7 cellular contexts compared by ENCODE assay signal in genomic region chr4:121726642-121727268, GRCh38. TPM values are rescaled to one million over a fixed set of nuclear protein-coding genes. Genes with fewer than 3 reads are reported as not detected.
DNase-seq lines count a peak whose midpoint lies in the region; ATAC-seq and TF ChIP-seq lines count a peak whose summit lies in the region.

No MANE protein-coding gene starts in this region.

- no peak overlapping the region for H3K27ac Mint-ChIP-seq in stimulated activated naive B cell treated with anti-CD40 and anti-IgM and Interleukin-4, amounts not matched to agents 10 μg/mL and 1 μg/mL and 100 μg/mL, for 72 hours

- H3K4me1 ChIP-seq in adrenal gland (replicated peaks in 1 of 2): no peaks in the 10 kb centered on the region
- H3K4me1 ChIP-seq in hepatocyte (ENCODE audit: insufficient read depth): no peaks in the 10 kb centered on the region

- H3K36me3 ChIP-seq in adrenal gland (replicated peaks in 1 of 2) (no peaks in the 10 kb centered on the region), hepatocyte (replicated peaks; ENCODE audit: insufficient read depth, low read depth) (no peaks in the 10 kb centered on the region)

- 25 to 39% (median 32%) methylated on average over 3 of the region's 3 CpGs for WGBS in adrenal gland, 4 donors
- WGBS in hepatocyte (ENCODE audit: low lambda C conversion rate, missing lambda C conversion rate): 40% methylated on average over 3 of the region's 3 CpGs

- no peaks in the 10 kb centered on the region for H3K9me3 Mint-ChIP-seq in stimulated activated naive B cell treated with anti-CD40 and anti-IgM and Interleukin-4, amounts not matched to agents 10 μg/mL and 1 μg/mL and 100 μg/mL, for 72 hours

- peak; percentile 69 to 87 (median 81) for TF ChIP-seq CTCF in adrenal gland (IDR thresholded peaks at IDR 0.05)
- peak; percentile 63 for TF ChIP-seq CTCF in hepatocyte (IDR thresholded peaks at IDR 0.05; ENCODE audit: poor library complexity)

- no peaks in the 10 kb centered on the region for H3K4me1 Mint-ChIP-seq in stimulated activated naive B cell treated with anti-CD40 and anti-IgM and Interleukin-4, amounts not matched to agents 10 μg/mL and 1 μg/mL and 100 μg/mL, for 72 hours

- H3K27ac ChIP-seq in adrenal gland (no peak overlapping the region), hepatocyte (no peak overlapping the region)

- ATAC-seq in GM18861 (IDR thresholded peaks at IDR 0.05; ENCODE audit: unreplicated experiment): peak; percentile 98
- ATAC-seq in HG02973 (IDR thresholded peaks at IDR 0.05; ENCODE audit: unreplicated experiment): peak; percentile 96
- peak; percentile 75 to 90 for ATAC-seq in stimulated activated naive B cell treated with anti-CD40 and anti-IgM and Interleukin-4, amounts not matched to agents 10 μg/mL and 1 μg/mL and 100 μg/mL, for 72 hours (replicated peaks)

- H3K79me2 ChIP-seq in hepatocyte: no peaks in the 10 kb centered on the region

- H2AFZ ChIP-seq in hepatocyte: no peak overlapping the region

- no peaks in the 10 kb centered on the region for H3K36me3 Mint-ChIP-seq in stimulated activated naive B cell treated with anti-CD40 and anti-IgM and Interleukin-4, amounts not matched to agents 10 μg/mL and 1 μg/mL and 100 μg/mL, for 72 hours

- peak; percentile 37 for DNase-seq in DMS114 treated with DMSO at 0.1 percent for 48 hours (lab: John Stamatoyannopoulos, UW; ENCODE audit: unreplicated experiment)
- peak; percentile 4 for DNase-seq in NCI-H345 treated with DMSO at 0.1 percent for 48 hours (lab: John Stamatoyannopoulos, UW; ENCODE audit: unreplicated experiment)
- no peak for DNase-seq in adrenal gland
- peak; percentile 66 for DNase-seq in hepatocyte (ENCODE audit: low spot score)
- DNase-seq in stimulated activated naive B cell treated with anti-CD40 and anti-IgM and Interleukin-4, amounts not matched to agents 10 μg/mL and 1 μg/mL and 100 μg/mL, for 72 hours: no peak

- no peak overlapping the region for H3K4me3 Mint-ChIP-seq in stimulated activated naive B cell treated with anti-CD40 and anti-IgM and Interleukin-4, amounts not matched to agents 10 μg/mL and 1 μg/mL and 100 μg/mL, for 72 hours

- H3K27me3 ChIP-seq in adrenal gland (no peaks in the 10 kb centered on the region), hepatocyte (no peaks in the 10 kb centered on the region)

- H3K9me3 ChIP-seq in adrenal gland (replicated peaks in 1 of 3) (no peaks in the 10 kb centered on the region), hepatocyte (ENCODE audit: low read depth) (no peaks in the 10 kb centered on the region)

- no peak overlapping the region for H3K4me2 ChIP-seq in hepatocyte

- intact Hi-C loops in adrenal gland (cut with DNase I): loop anchor here in 1 of 2 donors (5.0 kb wide), 1 partner anchor 39 kb away; no protein-coding TSS in a partner anchor

- H3K27me3 Mint-ChIP-seq in stimulated activated naive B cell treated with anti-CD40 and anti-IgM and Interleukin-4, amounts not matched to agents 10 μg/mL and 1 μg/mL and 100 μg/mL, for 72 hours: peaks cover 8% of the 10 kb centered on the region in 2 donors

- TF ChIP-seq POLR2A in adrenal gland (IDR thresholded peaks at IDR 0.05): no peak

- H4K20me1 ChIP-seq in hepatocyte (ENCODE audit: insufficient read depth, poor library complexity, severe bottlenecking): no peaks in the 10 kb centered on the region

- H3K4me3 ChIP-seq in adrenal gland: no peak overlapping the region
- H3K4me3 ChIP-seq in hepatocyte: no peak overlapping the region

- no peaks in the 10 kb centered on the region for H3K9me2 ChIP-seq in hepatocyte (replicated peaks; ENCODE audit: insufficient read depth)

RNA-seq across cellular contexts. Expression of gene ANXA5, which starts 30.0 kb away (rescaled TPM):
- total RNA-seq in adrenal gland (100 to 1,000 TPM; 287 to 654 (median 401) TPM), hepatocyte (505 and 508 TPM in 2 replicates)
- polyA plus RNA-seq in adrenal gland (100 to 1,000 TPM; 209 to 648 (median 470) TPM), hepatocyte (692 and 718 TPM in 2 replicates)

RNA-seq across cellular contexts. Expression of gene SMIM43, which starts 38.2 kb away (rescaled TPM):
- total RNA-seq in adrenal gland (under 1 TPM in 1 of 8 donors, not detected in 7; 0.14 TPM), hepatocyte (0.08 TPM in 1 of 2 replicates, not detected in the other)
- polyA plus RNA-seq in adrenal gland (under 1 TPM in 2 of 3 donors, not detected in 1; 0.16 to 0.20 TPM), hepatocyte (0.95 TPM in 1 of 2 replicates, not detected in the other)

Comparison
In these comparisons a context has a peak if more than half of its experiments do, and no peak if none do; other contexts are left out.
1. DNase-seq: peak in DMS114 treated with DMSO at 0.1 percent for 48 hours (single experiment), NCI-H345 treated with DMSO at 0.1 percent for 48 hours (single experiment) and hepatocyte (single experiment); none in adrenal gland (0 of 7) and stimulated activated naive B cell treated with anti-CD40 and anti-IgM and Interleukin-4, amounts not matched to agents 10 μg/mL and 1 μg/mL and 100 μg/mL, for 72 hours (single experiment).
2. Peak in every context shown above with its lines, with median percentiles within 50 percentile points of each other: ATAC-seq.